15 cellular contexts compared by ENCODE assay signal in the genomic region with DNA sequence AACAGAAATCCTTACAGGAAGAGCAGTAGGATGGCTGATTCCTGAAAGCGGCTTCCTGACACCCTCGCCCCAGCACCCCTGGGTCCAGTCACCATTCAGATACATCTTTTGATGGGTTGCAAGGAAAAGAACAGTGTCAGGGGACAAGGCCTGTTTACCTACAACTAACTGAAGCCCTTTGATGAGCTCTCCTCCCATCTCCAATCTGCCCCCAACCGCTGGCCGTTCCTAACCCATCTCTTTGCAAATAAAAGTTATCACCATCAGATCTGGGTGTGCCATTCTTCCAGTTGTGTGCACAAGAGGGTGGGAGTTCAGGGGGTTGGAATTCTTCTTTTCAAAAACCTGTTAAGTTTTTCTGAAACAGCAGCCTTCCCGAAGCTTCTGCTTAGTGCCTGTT. TPM values are rescaled to one million over a fixed set of nuclear protein-coding genes. Genes with fewer than 3 reads are reported as not detected.
DNase-seq lines count a peak whose midpoint lies in the region; ATAC-seq and TF ChIP-seq lines count a peak whose summit lies in the region.
"Had no signal": no experiment of that assay in that cellular context is flagged by ENCODE, and none has a peak within 500 bp of the region (broad histone marks: within the 10 kb centered on the region; RNA-seq: fewer than 3 reads in every experiment).

No MANE protein-coding gene starts in this region.

- H3K27ac Mint-ChIP-seq in MCF 10A (ENCODE audit: low read depth, unreplicated experiment): no peak overlapping the region
- H3K27ac Mint-ChIP-seq in activated T-cell treated with anti-CD3 and anti-CD28 coated beads, Interleukin-2, amount 50 U/mL, for 72 hours: peak overlapping the region; percentile 94
- H3K27ac Mint-ChIP-seq in stimulated activated memory B cell treated with anti-CD40 and anti-IgM and Interleukin-4, amounts not matched to agents 10 μg/mL and 1 μg/mL and 100 μg/mL, for 72 hours: peak overlapping the region; percentile 97

- peak overlapping the region; percentile 46; the same call in 1 of the 2 replicates for H3K9ac ChIP-seq in iPS-20b (ENCODE audit: low read depth, low read length)

- no peaks in the 10 kb centered on the region for H3K9me3 Mint-ChIP-seq in MCF 10A (ENCODE audit: unreplicated experiment)
- no peaks in the 10 kb centered on the region for H3K9me3 Mint-ChIP-seq in activated T-cell treated with anti-CD3 and anti-CD28 coated beads, Interleukin-2, amount 50 U/mL, for 72 hours
- no peaks in the 10 kb centered on the region for H3K9me3 Mint-ChIP-seq in stimulated activated memory B cell treated with anti-CD40 and anti-IgM and Interleukin-4, amounts not matched to agents 10 μg/mL and 1 μg/mL and 100 μg/mL, for 72 hours

- H3K27me3 ChIP-seq in breast epithelium (no peaks in the 10 kb centered on the region), iPS-20b (ENCODE audit: insufficient read depth, low read length) (peaks cover 11% of the 10 kb centered on the region; the same call in 1 of the 2 replicates), transverse colon (no peaks in the 10 kb centered on the region)
- H3K27me3 ChIP-seq: gastroesophageal sphincter, right atrium auricular region had no signal

- 76 to 100% methylated on average over 1 to 5 of the region's 5 CpGs for WGBS in transverse colon (ENCODE audit: low coverage in 1 of 2), 2 donors

- H3K4me1 ChIP-seq in breast epithelium (no peaks in the 10 kb centered on the region), iPS-20b (ENCODE audit: insufficient read depth, low read length) (peaks cover 31% of the 10 kb centered on the region), transverse colon (peaks cover 0 to 16% (median 3%) of the 10 kb centered on the region in 4 donors)

- peaks cover 25% of the 10 kb centered on the region for H3K4me1 Mint-ChIP-seq in MCF 10A (ENCODE audit: insufficient read depth, unreplicated experiment)
- peaks cover 90% of the 10 kb centered on the region for H3K4me1 Mint-ChIP-seq in activated T-cell treated with anti-CD3 and anti-CD28 coated beads, Interleukin-2, amount 50 U/mL, for 72 hours (ENCODE audit: low read depth)
- peaks cover 60% of the 10 kb centered on the region for H3K4me1 Mint-ChIP-seq in stimulated activated memory B cell treated with anti-CD40 and anti-IgM and Interleukin-4, amounts not matched to agents 10 μg/mL and 1 μg/mL and 100 μg/mL, for 72 hours

- no peak for TF ChIP-seq POLR2A in breast epithelium (IDR thresholded peaks at IDR 0.05)
- no peak for TF ChIP-seq POLR2A in transverse colon (IDR thresholded peaks at IDR 0.05)

- BruUV-seq in MCF 10A (replicated peaks; lab: Mats Ljungman, UMichigan): no TSS peak

- in situ Hi-C loops in transverse colon (cut with MboI; ENCODE audit: low pct_ligation_motif_present in 1 of 4, low pct_unique_long_range_greater_than_20kb in 1 of 4, low sequenced_read_pairs in 3 of 4): no loop called here

- H3K27ac ChIP-seq in breast epithelium (peak overlapping the region; percentile 77 to 84), iPS-20b (ENCODE audit: low read length) (no peak overlapping the region), transverse colon (no peak overlapping the region)
- H3K27ac ChIP-seq: gastroesophageal sphincter, right atrium auricular region had no signal

- ATAC-seq in activated T-cell treated with anti-CD3 and anti-CD28 coated beads, Interleukin-2, amount 50 U/mL, for 72 hours (replicated peaks in 1 of 2): no peak
- ATAC-seq in stimulated activated memory B cell treated with anti-CD40 and anti-IgM and Interleukin-4, amounts not matched to agents 10 μg/mL and 1 μg/mL and 100 μg/mL, for 72 hours: no peak
- ATAC-seq: gastroesophageal sphincter had no signal

- H3K36me3 ChIP-seq in breast epithelium (no peaks in the 10 kb centered on the region), iPS-20b (ENCODE audit: insufficient read depth, low read depth, low read length) (no peaks in the 10 kb centered on the region), transverse colon (no peaks in the 10 kb centered on the region)
- H3K36me3 ChIP-seq: gastroesophageal sphincter, right atrium auricular region had no signal

- H3K36me3 Mint-ChIP-seq in MCF 10A (ENCODE audit: insufficient read depth, unreplicated experiment): no peaks in the 10 kb centered on the region
- peaks cover 3 to 5% of the 10 kb centered on the region in 2 donors for H3K36me3 Mint-ChIP-seq in activated T-cell treated with anti-CD3 and anti-CD28 coated beads, Interleukin-2, amount 50 U/mL, for 72 hours (ENCODE audit: insufficient read depth in 2 of 2)
- no peaks in the 10 kb centered on the region for H3K36me3 Mint-ChIP-seq in stimulated activated memory B cell treated with anti-CD40 and anti-IgM and Interleukin-4, amounts not matched to agents 10 μg/mL and 1 μg/mL and 100 μg/mL, for 72 hours

- POLR2A ChIA-PET in MCF 10A (lab: Yijun Ruan, JAX): interaction anchor here (0.6 to 0.9 kb wide), 2 partner anchors 19 to 44 kb away, joined by 3 read pairs; no protein-coding TSS in a partner anchor

- H3K9me3 ChIP-seq in breast epithelium (no peaks in the 10 kb centered on the region), iPS-20b (ENCODE audit: insufficient read depth, low read depth, low read length) (no peaks in the 10 kb centered on the region), transverse colon (no peaks in the 10 kb centered on the region)
- H3K9me3 ChIP-seq: gastroesophageal sphincter, right atrium auricular region had no signal

- CTCF ChIA-PET in MCF 10A (lab: Yijun Ruan, JAX): no interaction called here

- no peak for DNase-seq in breast epithelium (ENCODE audit: low spot score in 2 of 2)
- DNase-seq in MCF 10A (ENCODE audit: unreplicated experiment): no peak
- no peak for DNase-seq in activated T-cell treated with anti-CD3 and anti-CD28 coated beads, Interleukin-2, amount 50 U/mL, for 72 hours
- DNase-seq in transverse colon: no peak
- DNase-seq in retina: no peak
- no peak for DNase-seq in DMS 273 treated with DMSO at 0.1 percent for 48 hours (lab: John Stamatoyannopoulos, UW)
- DNase-seq: effector CD8-positive, alpha-beta T cell; NCI-H1694; stimulated activated CD4-positive, alpha-beta T cell treated with anti-CD3 and anti-CD28 coated beads, Interleukin-4, amount 100 ng/mL, for 1 hour; stimulated activated naive CD4-positive, alpha-beta T cell treated with Interleukin-2 at 50 U/mL for 16 hours; T-helper 9 cell had no signal

- intact Hi-C loops in breast epithelium (cut with DNase I; ENCODE audit: low total_unique reads) (no loop called here), MCF 10A (cut with micrococcal nuclease) (no loop called here), transverse colon (cut with DNase I; ENCODE audit: low total_unique reads) (no loop called here)

- TF ChIP-seq CTCF in breast epithelium (IDR thresholded peaks at IDR 0.05) (no peak), MCF 10A (IDR thresholded peaks at IDR 0.05; ENCODE audit: unreplicated experiment) (no peak), transverse colon (IDR thresholded peaks at IDR 0.05) (no peak)

- no peak for TF ChIP-seq EP300 in transverse colon (IDR thresholded peaks at IDR 0.05; ENCODE audit: low read depth)

- H3K4me3 ChIP-seq in breast epithelium (no peak overlapping the region), iPS-20b (ENCODE audit: low read length) (no peak overlapping the region), transverse colon (no peak overlapping the region)
- H3K4me3 ChIP-seq: gastroesophageal sphincter, right atrium auricular region had no signal

- H3K27me3 Mint-ChIP-seq in MCF 10A (ENCODE audit: insufficient read depth, unreplicated experiment): no peaks in the 10 kb centered on the region
- H3K27me3 Mint-ChIP-seq in activated T-cell treated with anti-CD3 and anti-CD28 coated beads, Interleukin-2, amount 50 U/mL, for 72 hours (ENCODE audit: low read depth): no peaks in the 10 kb centered on the region
- no peaks in the 10 kb centered on the region for H3K27me3 Mint-ChIP-seq in stimulated activated memory B cell treated with anti-CD40 and anti-IgM and Interleukin-4, amounts not matched to agents 10 μg/mL and 1 μg/mL and 100 μg/mL, for 72 hours

- H3K4me3 Mint-ChIP-seq in MCF 10A (ENCODE audit: unreplicated experiment): no peak overlapping the region
- peak overlapping the region; percentile 33 to 80 for H3K4me3 Mint-ChIP-seq in activated T-cell treated with anti-CD3 and anti-CD28 coated beads, Interleukin-2, amount 50 U/mL, for 72 hours
- H3K4me3 Mint-ChIP-seq in stimulated activated memory B cell treated with anti-CD40 and anti-IgM and Interleukin-4, amounts not matched to agents 10 μg/mL and 1 μg/mL and 100 μg/mL, for 72 hours: no peak overlapping the region

RNA-seq across cellular contexts. Expression of a gene that starts 48.9 kb away (rescaled TPM):
- total RNA-seq in breast epithelium (10 to 100 TPM; 16.1 to 61.0 (median 23.5) TPM), MCF 10A (2022) (3.5 and 6.4 TPM in 2 replicates), transverse colon (10 to 100 TPM in 1 of 4 donors, 1 to 10 TPM in 3; 3.8 to 11.9 (median 5.3) TPM)
- 10 to 100 TPM; 52.9 to 53.7 TPM for total RNA-seq in activated T-cell treated with anti-CD3 and anti-CD28 coated beads, Interleukin-2, amount 50 U/mL, for 72 hours

Comparison
In these comparisons a context has a peak if more than half of its experiments do, and no peak if none do; other contexts are left out.
1. H3K27ac ChIP-seq: peak in breast epithelium (2 of 2); none in iPS-20b (single experiment) and transverse colon (0 of 4).
2. H3K4me3 Mint-ChIP-seq: peak in activated T-cell treated with anti-CD3 and anti-CD28 coated beads, Interleukin-2, amount 50 U/mL, for 72 hours (2 of 2); none in MCF 10A (single experiment) and stimulated activated memory B cell treated with anti-CD40 and anti-IgM and Interleukin-4, amounts not matched to agents 10 μg/mL and 1 μg/mL and 100 μg/mL, for 72 hours (single experiment).